Comparison of ENCODE assay signal across 11 cellular contexts in genomic region chrX:10110316-10110932, GRCh38. TPM values are rescaled to one million over a fixed set of nuclear protein-coding genes. Genes with fewer than 3 reads are reported as not detected.
DNase-seq lines count a peak whose midpoint lies in the region; ATAC-seq and TF ChIP-seq lines count a peak whose summit lies in the region.
"Had no signal": no experiment of that assay in that cellular context is flagged by ENCODE, and none has a peak within 500 bp of the region (broad histone marks: within the 10 kb centered on the region; RNA-seq: fewer than 3 reads in every experiment).

No MANE protein-coding gene starts in this region.

- peaks cover 44% of the 10 kb centered on the region for H3K4me1 Mint-ChIP-seq in T-helper 1 cell treated with Interleukin-12 subunit alpha and Interleukin-12 subunit beta and Interleukin-4 antibody, amounts not matched to agents 30 μg/mL and 1 μg/mL, for 36 hours (ENCODE audit: low read depth)
- H3K4me1 Mint-ChIP-seq in stimulated activated naive CD8-positive, alpha-beta T cell treated with anti-CD3 and anti-CD28 coated beads, Interleukin-15, Interleukin-2, amounts not matched to agents 100 ng/mL and 50 ng/mL, for 24 hours (ENCODE audit: low read depth), result peaks cover 89% of the 10 kb centered on the region

- H3K27ac Mint-ChIP-seq in T-helper 1 cell treated with Interleukin-12 subunit alpha and Interleukin-12 subunit beta and Interleukin-4 antibody, amounts not matched to agents 30 μg/mL and 1 μg/mL, for 36 hours, result peak overlapping the region; percentile 92
- peak overlapping the region; percentile 95 for H3K27ac Mint-ChIP-seq in stimulated activated naive CD8-positive, alpha-beta T cell treated with anti-CD3 and anti-CD28 coated beads, Interleukin-15, Interleukin-2, amounts not matched to agents 100 ng/mL and 50 ng/mL, for 24 hours

- peaks cover 0 to 22% (median 6%) of the 10 kb centered on the region in 4 donors for H3K4me1 ChIP-seq in Peyer's patch
- H3K4me1 ChIP-seq in esophagus (ENCODE audit: control insufficient read depth in 2 of 2, insufficient read depth in 2 of 2, low read length in 1 of 2), result peaks cover 0 to 6% of the 10 kb centered on the region in 2 donors

- TF ChIP-seq POLR2A in Peyer's patch (IDR thresholded peaks at IDR 0.05), result no peak

- no peak for ATAC-seq in GM21423 (IDR thresholded peaks at IDR 0.05; ENCODE audit: unreplicated experiment)
- ATAC-seq: Panc1 had no signal

- H3K27me3 Mint-ChIP-seq in T-helper 1 cell treated with Interleukin-12 subunit alpha and Interleukin-12 subunit beta and Interleukin-4 antibody, amounts not matched to agents 30 μg/mL and 1 μg/mL, for 36 hours (ENCODE audit: low read depth), result no peaks in the 10 kb centered on the region
- H3K27me3 Mint-ChIP-seq in stimulated activated naive CD8-positive, alpha-beta T cell treated with anti-CD3 and anti-CD28 coated beads, Interleukin-15, Interleukin-2, amounts not matched to agents 100 ng/mL and 50 ng/mL, for 24 hours, result no peaks in the 10 kb centered on the region

- TF ChIP-seq CTCF in Peyer's patch (IDR thresholded peaks at IDR 0.05) (no peak), WERI-Rb-1 (IDR thresholded peaks at IDR 0.05; ENCODE audit: low read depth, low read length) (no peak)

- no peaks in the 10 kb centered on the region for H3K27me3 ChIP-seq in Peyer's patch
- H3K27me3 ChIP-seq in esophagus (ENCODE audit: control insufficient read depth in 1 of 2, insufficient read depth in 2 of 2, low read length in 2 of 2), result no peaks in the 10 kb centered on the region
- peaks cover 6% of the 10 kb centered on the region for H3K27me3 ChIP-seq in WERI-Rb-1 (ENCODE audit: insufficient read depth, low read depth, severe bottlenecking)

- DNase-seq in T-helper 1 cell (no peak), Peyer's patch (no peak), WERI-Rb-1 (no peak), SW480 (ENCODE audit: low spot score) (no peak)
- DNase-seq: 8988T, NCI-H187 had no signal

- H3K4me3 ChIP-seq in Peyer's patch (no peak overlapping the region), esophagus (ENCODE audit: low read depth in 1 of 2, low read length in 2 of 2) (no peak overlapping the region), WERI-Rb-1 (ENCODE audit: low read depth, low read length) (no peak overlapping the region)

- H3K36me3 ChIP-seq in Peyer's patch (no peaks in the 10 kb centered on the region), esophagus (ENCODE audit: control insufficient read depth in 2 of 2, insufficient read depth in 2 of 2, low read length in 1 of 2) (peaks cover 0 to 4% of the 10 kb centered on the region in 2 donors), WERI-Rb-1 (no peaks in the 10 kb centered on the region)

- H3K9me3 ChIP-seq in Peyer's patch, result no peaks in the 10 kb centered on the region
- H3K9me3 ChIP-seq in esophagus (ENCODE audit: control insufficient read depth in 2 of 2, insufficient read depth in 1 of 2, low read depth in 1 of 2, low read length in 1 of 2), result no peaks in the 10 kb centered on the region
- H3K9me3 ChIP-seq in WERI-Rb-1 (ENCODE audit: severe bottlenecking), result no peaks in the 10 kb centered on the region

- no peaks in the 10 kb centered on the region for H3K9me3 Mint-ChIP-seq in T-helper 1 cell treated with Interleukin-12 subunit alpha and Interleukin-12 subunit beta and Interleukin-4 antibody, amounts not matched to agents 30 μg/mL and 1 μg/mL, for 36 hours
- no peaks in the 10 kb centered on the region for H3K9me3 Mint-ChIP-seq in stimulated activated naive CD8-positive, alpha-beta T cell treated with anti-CD3 and anti-CD28 coated beads, Interleukin-15, Interleukin-2, amounts not matched to agents 100 ng/mL and 50 ng/mL, for 24 hours

- H3K36me3 Mint-ChIP-seq in T-helper 1 cell treated with Interleukin-12 subunit alpha and Interleukin-12 subunit beta and Interleukin-4 antibody, amounts not matched to agents 30 μg/mL and 1 μg/mL, for 36 hours (ENCODE audit: low read depth), result peaks cover 22% of the 10 kb centered on the region
- no peaks in the 10 kb centered on the region for H3K36me3 Mint-ChIP-seq in stimulated activated naive CD8-positive, alpha-beta T cell treated with anti-CD3 and anti-CD28 coated beads, Interleukin-15, Interleukin-2, amounts not matched to agents 100 ng/mL and 50 ng/mL, for 24 hours (ENCODE audit: low read depth)

- H3K27ac ChIP-seq in Peyer's patch (peak overlapping the region; percentile 60 to 88 (median 82)), esophagus (ENCODE audit: low read depth in 2 of 2, low read length in 1 of 2) (peak overlapping the region; percentile 42 to 73), WERI-Rb-1 (no peak overlapping the region)

- H3K4me3 Mint-ChIP-seq in T-helper 1 cell treated with Interleukin-12 subunit alpha and Interleukin-12 subunit beta and Interleukin-4 antibody, amounts not matched to agents 30 μg/mL and 1 μg/mL, for 36 hours, result peak overlapping the region; percentile 77
- peak overlapping the region; percentile 81 for H3K4me3 Mint-ChIP-seq in stimulated activated naive CD8-positive, alpha-beta T cell treated with anti-CD3 and anti-CD28 coated beads, Interleukin-15, Interleukin-2, amounts not matched to agents 100 ng/mL and 50 ng/mL, for 24 hours

- 71 to 78% methylated on average over 16 of the region's 16 CpGs for WGBS in esophagus, 2 donors

RNA-seq across cellular contexts. Expression of gene CLCN4, which starts 46.4 kb away (rescaled TPM):
- 1 to 10 TPM in 2 of 4 donors, under 1 TPM in 1, not detected in 1; 0.35 to 4.3 (median 1.7) TPM for total RNA-seq in Peyer's patch
- under 1 TPM; 0.06 to 0.16 TPM for polyA plus RNA-seq in esophagus
